In the genomic region with DNA sequence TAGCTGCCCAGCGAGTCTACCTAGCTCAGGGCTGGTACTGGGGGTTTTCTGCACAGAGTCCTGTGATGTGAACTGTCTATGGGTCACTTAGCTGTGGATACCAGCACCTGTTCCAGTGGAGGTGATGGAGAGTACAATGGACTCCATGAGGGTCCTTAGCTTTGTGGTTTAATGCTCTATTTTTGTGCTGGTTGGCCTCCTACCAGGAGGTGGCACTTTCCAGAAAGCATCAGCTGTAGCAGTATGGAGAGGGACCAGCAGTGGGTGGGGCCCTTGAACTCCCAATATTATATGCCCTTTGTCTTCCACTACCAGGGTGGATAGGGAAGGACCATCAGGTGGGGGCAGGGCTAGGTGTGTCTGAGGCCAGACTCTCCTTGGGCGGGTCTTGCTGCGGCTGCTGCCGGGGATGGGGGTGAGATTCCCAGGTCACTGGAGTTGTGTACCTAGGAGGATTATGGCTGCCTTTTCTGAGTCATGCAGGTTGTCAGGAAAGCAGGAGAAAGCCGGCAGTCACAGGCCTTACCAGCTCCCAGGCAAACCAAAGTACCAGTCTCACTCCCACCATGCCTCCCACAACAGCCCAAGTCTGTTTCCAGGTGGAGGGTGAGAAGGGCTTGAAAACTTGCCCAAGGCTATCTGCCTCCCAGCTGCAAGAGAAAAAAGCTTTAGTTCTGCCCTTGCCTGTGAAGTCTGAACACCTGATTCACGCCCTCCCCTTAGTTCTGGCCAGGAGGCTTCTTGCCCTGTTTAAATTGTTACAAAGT, we compare ENCODE assay signal across 24 cellular contexts.
"Had no signal": no experiment of that assay in that cellular context is flagged by ENCODE, and none has a peak within 500 bp of the region (broad histone marks: within the 10 kb centered on the region; RNA-seq: fewer than 3 reads in every experiment).

No MANE protein-coding gene starts in this region.

- H3K27me3 Mint-ChIP-seq: activated naive CD4-positive, alpha-beta T cell treated with anti-CD3 and anti-CD28 coated beads, Interleukin-2, amount 50 U/mL, for 24 hours; activated naive CD8-positive, alpha-beta T cell treated with anti-CD3 and anti-CD28 coated beads, Interleukin-2, amount 50 U/mL, for 24 hours had no signal

- H3K4me1 Mint-ChIP-seq: activated naive CD4-positive, alpha-beta T cell treated with anti-CD3 and anti-CD28 coated beads, Interleukin-2, amount 50 U/mL, for 24 hours; activated naive CD8-positive, alpha-beta T cell treated with anti-CD3 and anti-CD28 coated beads, Interleukin-2, amount 50 U/mL, for 24 hours; activated T-helper 17 cell treated with anti-CD3 and anti-CD28 coated beads, Interleukin-2, amount 50 U/mL, for 72 hours; central memory CD8-positive, alpha-beta T cell; immature natural killer cell; natural killer cell had no signal

- H3K9me3 Mint-ChIP-seq: activated CD8-positive, alpha-beta T cell treated with anti-CD3 and anti-CD28 coated beads for 36 hours; activated naive CD4-positive, alpha-beta T cell treated with anti-CD3 and anti-CD28 coated beads, Interleukin-2, amount 50 U/mL, for 24 hours; activated naive CD8-positive, alpha-beta T cell treated with anti-CD3 and anti-CD28 coated beads, Interleukin-2, amount 50 U/mL, for 24 hours; activated T-cell treated with anti-CD3 and anti-CD28 coated beads, Interleukin-2, amount 50 U/mL, for 4 hours; activated T-helper 17 cell treated with anti-CD3 and anti-CD28 coated beads, Interleukin-2, amount 50 U/mL, for 72 hours; central memory CD8-positive, alpha-beta T cell; immature natural killer cell; natural killer cell had no signal

- H3K9me3 ChIP-seq: gastroesophageal sphincter, testis had no signal

- H3K4me1 ChIP-seq: gastroesophageal sphincter, testis had no signal

- H3K27ac ChIP-seq: gastroesophageal sphincter, testis had no signal

- DNase-seq: activated CD4-positive, alpha-beta T cell treated with anti-CD3 and anti-CD28 coated beads for 1 hour; activated CD4-positive, alpha-beta T cell treated with anti-CD3 and anti-CD28 coated beads, Interleukin-2, amount 50 U/mL, for 1 hour; activated CD8-positive, alpha-beta T cell treated with anti-CD3 and anti-CD28 coated beads for 36 hours; activated gamma-delta T cell treated with Interleukin-2 at 50 U/mL for 16 hours; activated naive CD8-positive, alpha-beta T cell treated with anti-CD3 and anti-CD28 coated beads, Interleukin-2, amount 50 U/mL, for 24 hours; activated T-cell treated with anti-CD3 and anti-CD28 coated beads, Interleukin-2, amount 50 U/mL, for 4 hours; dermis blood vessel endothelial cell; effector CD4-positive, alpha-beta T cell; erythroblast; hypothalamus; immature natural killer cell; kidney; midbrain; natural killer cell; right cardiac atrium; stimulated activated CD4-positive, alpha-beta T cell treated with anti-CD3 and anti-CD28 coated beads, Interleukin-12 subunit alpha, Interleukin-12 subunit beta, amount 100 ng/mL, for 4 hours; stimulated activated CD4-positive, alpha-beta T cell treated with anti-CD3 and anti-CD28 coated beads, Interleukin-4, amount 100 ng/mL, for 1 hour; stimulated activated naive CD8-positive, alpha-beta T cell treated with anti-CD3 and anti-CD28 coated beads, Interleukin-15, Interleukin-2, amounts not matched to agents 100 U/mL and 50 U/mL, for 24 hours; T-helper 2 cell; testis had no signal

- H3K4me3 Mint-ChIP-seq: activated CD8-positive, alpha-beta T cell treated with anti-CD3 and anti-CD28 coated beads for 36 hours; activated naive CD4-positive, alpha-beta T cell treated with anti-CD3 and anti-CD28 coated beads, Interleukin-2, amount 50 U/mL, for 24 hours; activated naive CD8-positive, alpha-beta T cell treated with anti-CD3 and anti-CD28 coated beads, Interleukin-2, amount 50 U/mL, for 24 hours; activated T-cell treated with anti-CD3 and anti-CD28 coated beads, Interleukin-2, amount 50 U/mL, for 4 hours; activated T-helper 17 cell treated with anti-CD3 and anti-CD28 coated beads, Interleukin-2, amount 50 U/mL, for 72 hours; central memory CD8-positive, alpha-beta T cell; immature natural killer cell; natural killer cell had no signal

- H3K27ac Mint-ChIP-seq: activated CD8-positive, alpha-beta T cell treated with anti-CD3 and anti-CD28 coated beads for 36 hours; activated naive CD4-positive, alpha-beta T cell treated with anti-CD3 and anti-CD28 coated beads, Interleukin-2, amount 50 U/mL, for 24 hours; activated naive CD8-positive, alpha-beta T cell treated with anti-CD3 and anti-CD28 coated beads, Interleukin-2, amount 50 U/mL, for 24 hours; activated T-helper 17 cell treated with anti-CD3 and anti-CD28 coated beads, Interleukin-2, amount 50 U/mL, for 72 hours; immature natural killer cell; natural killer cell had no signal

- H3K36me3 Mint-ChIP-seq: activated naive CD4-positive, alpha-beta T cell treated with anti-CD3 and anti-CD28 coated beads, Interleukin-2, amount 50 U/mL, for 24 hours; immature natural killer cell; natural killer cell had no signal

- H3K36me3 ChIP-seq: gastroesophageal sphincter had no signal

- H3K4me3 ChIP-seq: gastroesophageal sphincter, testis had no signal

- H3K27me3 ChIP-seq: gastroesophageal sphincter, testis had no signal
